In the genomic region with DNA sequence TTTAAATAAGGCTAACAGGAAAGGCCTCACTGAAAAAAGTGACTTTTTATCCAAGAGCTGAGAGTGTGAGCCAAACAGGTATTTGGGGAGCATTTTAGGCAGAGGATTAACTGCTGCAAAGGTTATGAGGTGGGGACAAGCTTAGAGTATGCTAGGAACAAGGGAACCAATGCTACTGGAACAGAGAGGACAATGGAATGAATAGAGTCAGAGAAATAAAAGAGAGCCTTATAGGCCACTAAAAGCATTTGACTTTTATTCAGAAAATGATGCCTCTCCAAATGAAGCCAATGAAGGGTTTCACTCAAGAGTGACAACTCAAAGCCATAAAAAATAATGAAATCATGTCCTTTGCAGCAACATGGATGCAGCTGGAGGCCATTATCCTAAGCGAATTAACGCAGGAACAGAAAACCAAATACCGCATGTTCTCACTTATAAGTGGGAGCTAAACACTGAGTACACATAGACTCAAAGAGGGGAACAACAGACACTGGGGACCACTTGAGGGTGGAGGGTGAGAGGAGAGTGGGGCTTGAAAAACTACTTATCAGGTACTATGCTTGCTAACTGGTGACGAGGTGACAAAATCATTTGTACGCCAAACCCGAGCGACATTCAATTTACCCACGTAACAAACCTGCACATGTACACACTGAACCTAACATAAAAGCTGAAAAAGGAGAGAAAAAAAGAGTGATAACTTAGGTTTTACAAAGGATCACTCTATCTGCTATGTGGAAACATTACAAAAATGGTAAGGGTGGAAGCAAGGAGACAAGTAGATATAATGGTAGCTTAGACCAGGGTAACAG, we compare ENCODE assay signal across 8 cellular contexts. TPM values are rescaled to one million over a fixed set of nuclear protein-coding genes. Genes with fewer than 3 reads are reported as not detected.
DNase-seq lines count a peak whose midpoint lies in the region; ATAC-seq and TF ChIP-seq lines count a peak whose summit lies in the region.

No MANE protein-coding gene starts in this region.

- intact Hi-C loops in CD14-positive monocyte (cut with micrococcal nuclease) (loop anchor here in 1 of 2 donors (5.0 kb wide), 1 partner anchor 35 kb away; no protein-coding TSS in a partner anchor), activated B cell treated with CpG ODN at 0.5 μM for 24 hours (cut with micrococcal nuclease) (loop anchor here (2.0 to 5.0 kb wide), 2 partner anchors 14 to 35 kb away; no protein-coding TSS in a partner anchor)

- DNase-seq in CD14-positive monocyte (ENCODE audit: low spot score) (no peak), activated B cell treated with CpG ODN at 0.5 μM for 24 hours (no peak), naive B cell (no peak), DMS 273 treated with DMSO at 0.1 percent for 48 hours (lab: John Stamatoyannopoulos, UW) (no peak), NOMO-1 treated with dmso at 0.1 percent for 144 hours (lab: John Stamatoyannopoulos, UW; ENCODE audit: unreplicated experiment) (no peak), HuH-7 (ENCODE audit: low spot score) (no peak), NCI-H446 (lab: John Stamatoyannopoulos, UW) (no peak)

- H3K9me3 Mint-ChIP-seq in CD14-positive monocyte (peaks cover 0 to 2% (median 0%) of the 10 kb centered on the region in 7 donors), activated B cell treated with CpG ODN at 0.5 μM for 24 hours (no peaks in the 10 kb centered on the region), naive B cell (no peaks in the 10 kb centered on the region)

- peaks cover 60% of the 10 kb centered on the region for H3K4me1 ChIP-seq in HUES6 (ENCODE audit: control insufficient read depth, insufficient read depth, low read length)

- no peak overlapping the region for H3K9ac ChIP-seq in HUES6 (ENCODE audit: low read length)

- H3K27ac Mint-ChIP-seq in CD14-positive monocyte (peak overlapping the region; percentile 43 to 81 (median 71)), activated B cell treated with CpG ODN at 0.5 μM for 24 hours (peak overlapping the region; percentile 70), naive B cell (peak overlapping the region in 5 of 6 donors; percentile 6 to 86 (median 80))

- H3K36me3 ChIP-seq in HUES6 (ENCODE audit: control insufficient read depth, insufficient read depth, low read length): 0 out of 2 replicates have a peak, but pooled peaks cover 3% of the 10 kb centered on the region

- H3K36me3 Mint-ChIP-seq in CD14-positive monocyte: peaks cover 16 to 20% of the 10 kb centered on the region in 2 donors
- peaks cover 14% of the 10 kb centered on the region for H3K36me3 Mint-ChIP-seq in activated B cell treated with CpG ODN at 0.5 μM for 24 hours (ENCODE audit: low read depth)
- H3K36me3 Mint-ChIP-seq in naive B cell: no peaks in the 10 kb centered on the region

- POLR2A ChIA-PET in activated B cell treated with CpG ODN at 0.5 μM for 24 hours (lab: Charles Lee): interaction anchor here (0.5 to 3.3 kb wide), 6 partner anchors 10 to 86 kb away, joined by 3 to 36 read pairs (median 6); partner anchors contain the start of genes KHDRBS1 and PTP4A2

- no peaks in the 10 kb centered on the region for H3K27me3 Mint-ChIP-seq in CD14-positive monocyte (ENCODE audit: low read depth in 3 of 3)
- no peaks in the 10 kb centered on the region for H3K27me3 Mint-ChIP-seq in activated B cell treated with CpG ODN at 0.5 μM for 24 hours
- no peaks in the 10 kb centered on the region for H3K27me3 Mint-ChIP-seq in naive B cell

- H3K9me3 ChIP-seq in HUES6 (ENCODE audit: control insufficient read depth, insufficient read depth, low read depth, low read length): no peaks in the 10 kb centered on the region

- no peak for ATAC-seq in activated B cell treated with CpG ODN at 0.5 μM for 24 hours (ENCODE audit: low read depth)
- no peak for ATAC-seq in naive B cell (ENCODE audit: low read depth in 2 of 2)

- no peak for TF ChIP-seq CTCF in CD14-positive monocyte (IDR thresholded peaks at IDR 0.05)
- no peak for TF ChIP-seq CTCF in activated B cell treated with CpG ODN at 0.5 μM for 24 hours (IDR thresholded peaks at IDR 0.05)

- peaks cover 91% of the 10 kb centered on the region for H3K4me1 Mint-ChIP-seq in CD14-positive monocyte
- peaks cover 90% of the 10 kb centered on the region for H3K4me1 Mint-ChIP-seq in activated B cell treated with CpG ODN at 0.5 μM for 24 hours
- peaks cover 55 to 92% (median 79%) of the 10 kb centered on the region in 3 donors for H3K4me1 Mint-ChIP-seq in naive B cell

- no peak overlapping the region for H3K4me3 ChIP-seq in HUES6 (ENCODE audit: low read depth, low read length)

- CTCF ChIA-PET in activated B cell treated with CpG ODN at 0.5 μM for 24 hours (lab: Charles Lee): interaction anchor here (1.0 to 2.6 kb wide), 2 partner anchors 37 to 138 kb away, joined by 4 to 8 read pairs; no protein-coding TSS in a partner anchor

- peak overlapping the region in 1 of 2 donors; percentile 46 for H3K4me3 Mint-ChIP-seq in CD14-positive monocyte
- peak overlapping the region; percentile 64 for H3K4me3 Mint-ChIP-seq in activated B cell treated with CpG ODN at 0.5 μM for 24 hours
- peak overlapping the region in 6 of 8 donors; percentile 31 to 77 (median 64) for H3K4me3 Mint-ChIP-seq in naive B cell

- H3K27me3 ChIP-seq in HUES6 (ENCODE audit: control insufficient read depth, insufficient read depth, low read length): no peaks in the 10 kb centered on the region

- peak overlapping the region; percentile 28; the same call in 1 of the 2 replicates for H3K27ac ChIP-seq in HUES6 (ENCODE audit: low read depth, low read length)

RNA-seq across cellular contexts. Expression of gene PTP4A2, which starts 11.1 kb away (rescaled TPM):
- polyA plus RNA-seq in CD14-positive monocyte: 100 to 1,000 TPM; 294 to 501 TPM
- total RNA-seq in activated B cell treated with CpG ODN at 0.5 μM for 24 hours: 249 and 275 TPM in 2 replicates
- 100 to 1,000 TPM; 251 to 474 (median 307) TPM for polyA plus RNA-seq in naive B cell (ENCODE audit: low read depth in 6 of 6)
